ENCODE assay signal across 8 cellular contexts in genomic region chr15:90838066-90838465, GRCh38. TPM values are rescaled to one million over a fixed set of nuclear protein-coding genes. Genes with fewer than 3 reads are reported as not detected.
DNase-seq lines count a peak whose midpoint lies in the region; ATAC-seq and TF ChIP-seq lines count a peak whose summit lies in the region.

No MANE protein-coding gene starts in this region.

- peaks cover 94% of the 10 kb centered on the region for H3K4me1 Mint-ChIP-seq in activated T-cell treated with anti-CD3 and anti-CD28 coated beads, Interleukin-2, amount 50 U/mL, for 72 hours (ENCODE audit: low read depth)
- peaks cover 17 to 59% (median 36%) of the 10 kb centered on the region in 4 donors for H3K4me1 Mint-ChIP-seq in naive thymus-derived CD8-positive, alpha-beta T cell
- H3K4me1 Mint-ChIP-seq in stimulated activated naive B cell treated with anti-CD40 and anti-IgM and Interleukin-4, amounts not matched to agents 10 μg/mL and 1 μg/mL and 100 μg/mL, for 72 hours, result peaks cover 30 to 46% of the 10 kb centered on the region in 2 donors

- intact Hi-C loops in OCI-LY7 (cut with micrococcal nuclease; ENCODE audit: unreplicated experiment), result no loop called here

- no peaks in the 10 kb centered on the region for H3K9me2 ChIP-seq in OCI-LY7 (ENCODE audit: insufficient read depth, low read length)

- POLR2A ChIA-PET in OCI-LY7 (lab: Charles Lee), result interaction anchor here (0.8 to 1.8 kb wide), 4 partner anchors 47 to 133 kb away, joined by 3 to 7 read pairs (median 6); partner anchors contain the start of gene HDDC3
- POLR2A ChIA-PET in naive thymus-derived CD8-positive, alpha-beta T cell (lab: Charles Lee), result interaction anchor here (0.7 to 4.0 kb wide), 12 partner anchors 8 to 121 kb away, joined by 3 to 27 read pairs (median 4); partner anchors contain the start of genes BLM, HDDC3 and MAN2A2

- CTCF ChIA-PET in OCI-LY7 (lab: Charles Lee; ENCODE audit: unreplicated experiment), result no interaction called here

- peaks cover 14 to 26% of the 10 kb centered on the region in 2 donors for H3K36me3 Mint-ChIP-seq in activated T-cell treated with anti-CD3 and anti-CD28 coated beads, Interleukin-2, amount 50 U/mL, for 72 hours (ENCODE audit: insufficient read depth in 2 of 2)
- no peaks in the 10 kb centered on the region for H3K36me3 Mint-ChIP-seq in naive thymus-derived CD8-positive, alpha-beta T cell
- H3K36me3 Mint-ChIP-seq in stimulated activated naive B cell treated with anti-CD40 and anti-IgM and Interleukin-4, amounts not matched to agents 10 μg/mL and 1 μg/mL and 100 μg/mL, for 72 hours, result no peaks in the 10 kb centered on the region

- H3K36me3 ChIP-seq in OCI-LY7 (ENCODE audit: insufficient read depth, low read length), result no peaks in the 10 kb centered on the region

- no peaks in the 10 kb centered on the region for H3K79me2 ChIP-seq in OCI-LY7 (ENCODE audit: insufficient read depth, low read depth, low read length)

- no peaks in the 10 kb centered on the region for H3K27me3 Mint-ChIP-seq in activated T-cell treated with anti-CD3 and anti-CD28 coated beads, Interleukin-2, amount 50 U/mL, for 72 hours (ENCODE audit: low read depth)
- H3K27me3 Mint-ChIP-seq in naive thymus-derived CD8-positive, alpha-beta T cell, result no peaks in the 10 kb centered on the region
- H3K27me3 Mint-ChIP-seq in stimulated activated naive B cell treated with anti-CD40 and anti-IgM and Interleukin-4, amounts not matched to agents 10 μg/mL and 1 μg/mL and 100 μg/mL, for 72 hours, result no peaks in the 10 kb centered on the region

- H3K4me3 Mint-ChIP-seq in activated T-cell treated with anti-CD3 and anti-CD28 coated beads, Interleukin-2, amount 50 U/mL, for 72 hours, result peak overlapping the region; percentile 80 to 81
- H3K4me3 Mint-ChIP-seq in naive thymus-derived CD8-positive, alpha-beta T cell, result peak overlapping the region; percentile 51 to 86 (median 73)
- H3K4me3 Mint-ChIP-seq in stimulated activated naive B cell treated with anti-CD40 and anti-IgM and Interleukin-4, amounts not matched to agents 10 μg/mL and 1 μg/mL and 100 μg/mL, for 72 hours, result peak overlapping the region; percentile 46 to 57

- TF ChIP-seq CTCF in OCI-LY7 (conservative IDR thresholded peaks at IDR 0.05; ENCODE audit: low read length), result no peak

- peak; percentile 88 for ATAC-seq in activated T-cell treated with anti-CD3 and anti-CD28 coated beads, Interleukin-2, amount 50 U/mL, for 72 hours (replicated peaks in 1 of 2)
- peak; percentile 93 to 98 for ATAC-seq in naive thymus-derived CD8-positive, alpha-beta T cell
- ATAC-seq in stimulated activated naive B cell treated with anti-CD40 and anti-IgM and Interleukin-4, amounts not matched to agents 10 μg/mL and 1 μg/mL and 100 μg/mL, for 72 hours (replicated peaks), result peak; percentile 80 to 88
- no peak for ATAC-seq in GM21825 (IDR thresholded peaks at IDR 0.05; ENCODE audit: unreplicated experiment)

- BruUV-seq in OCI-LY7 (replicated peaks; lab: Mats Ljungman, UMichigan), result no TSS peak

- no peaks in the 10 kb centered on the region for H3K9me3 Mint-ChIP-seq in activated T-cell treated with anti-CD3 and anti-CD28 coated beads, Interleukin-2, amount 50 U/mL, for 72 hours
- no peaks in the 10 kb centered on the region for H3K9me3 Mint-ChIP-seq in naive thymus-derived CD8-positive, alpha-beta T cell
- H3K9me3 Mint-ChIP-seq in stimulated activated naive B cell treated with anti-CD40 and anti-IgM and Interleukin-4, amounts not matched to agents 10 μg/mL and 1 μg/mL and 100 μg/mL, for 72 hours, result no peaks in the 10 kb centered on the region

- H4K20me1 ChIP-seq in OCI-LY7 (ENCODE audit: insufficient read depth, low read length), result no peaks in the 10 kb centered on the region

- peak overlapping the region; percentile 92 for H3K27ac Mint-ChIP-seq in activated T-cell treated with anti-CD3 and anti-CD28 coated beads, Interleukin-2, amount 50 U/mL, for 72 hours
- peak overlapping the region; percentile 80 to 98 (median 96) for H3K27ac Mint-ChIP-seq in naive thymus-derived CD8-positive, alpha-beta T cell
- peak overlapping the region; percentile 73 for H3K27ac Mint-ChIP-seq in stimulated activated naive B cell treated with anti-CD40 and anti-IgM and Interleukin-4, amounts not matched to agents 10 μg/mL and 1 μg/mL and 100 μg/mL, for 72 hours

- DNase-seq in OCI-LY7 (ENCODE audit: low spot score) (no peak), A172 (ENCODE audit: low spot score) (no peak), mesenteric fat pad (ENCODE audit: low spot score) (no peak), LoVo (ENCODE audit: low spot score) (no peak)
- peak; percentile 95 to 97 for DNase-seq in activated T-cell treated with anti-CD3 and anti-CD28 coated beads, Interleukin-2, amount 50 U/mL, for 72 hours
- DNase-seq in naive thymus-derived CD8-positive, alpha-beta T cell, result peak; percentile 81 to 96 (median 94)
- peak; percentile 74 for DNase-seq in stimulated activated naive B cell treated with anti-CD40 and anti-IgM and Interleukin-4, amounts not matched to agents 10 μg/mL and 1 μg/mL and 100 μg/mL, for 72 hours

- no peak overlapping the region for H3K27ac ChIP-seq in OCI-LY7 (ENCODE audit: low read depth, low read length, poor library complexity, severe bottlenecking)

- no peaks in the 10 kb centered on the region for H3K9me3 ChIP-seq in OCI-LY7 (ENCODE audit: low read length)

- H2AFZ ChIP-seq in OCI-LY7 (ENCODE audit: low read length), result no peak overlapping the region

- peak overlapping the region; percentile 7; the same call in 1 of the 2 replicates for H3K4me2 ChIP-seq in OCI-LY7 (ENCODE audit: low read length)

- no peak overlapping the region for H3K4me3 ChIP-seq in OCI-LY7 (ENCODE audit: low read depth, low read length, poor library complexity, severe bottlenecking)

- H3K4me1 ChIP-seq in OCI-LY7 (ENCODE audit: insufficient read depth, low read length, poor library complexity, severe bottlenecking), result peaks cover 32% of the 10 kb centered on the region

RNA-seq across cellular contexts. Expression of gene FURIN, which starts 30.3 kb away (rescaled TPM):
- total RNA-seq in OCI-LY7 (2014; rRNA removed; shearing (Covaris generic)), result 2.1 and 4.9 TPM in 2 replicates
- total RNA-seq in OCI-LY7 (2022) (7.4 and 10.3 TPM in 2 replicates), mesenteric fat pad (99.8 TPM)
- 100 to 1,000 TPM; 604 to 721 TPM for total RNA-seq in activated T-cell treated with anti-CD3 and anti-CD28 coated beads, Interleukin-2, amount 50 U/mL, for 72 hours
- total RNA-seq in naive thymus-derived CD8-positive, alpha-beta T cell, result 10 to 100 TPM; 40.8 to 45.1 TPM
- polyA plus RNA-seq in naive thymus-derived CD8-positive, alpha-beta T cell, result 10 to 100 TPM in 1 of 3 donors, 1 to 10 TPM in 2; 2.7 to 10.5 (median 4.8) TPM
- total RNA-seq in A172 (2014; rRNA removed; shearing (Covaris generic)), result 56.1 and 60.0 TPM in 2 replicates

RNA-seq across cellular contexts. Expression of gene FES, which starts 46.2 kb away (rescaled TPM):
- total RNA-seq in OCI-LY7 (2014; rRNA removed; shearing (Covaris generic)), result 3.3 and 4.7 TPM in 2 replicates
- total RNA-seq in OCI-LY7 (2022), result 3.0 and 3.2 TPM in 2 replicates
- 10 to 100 TPM; 68.3 to 81.5 TPM for total RNA-seq in activated T-cell treated with anti-CD3 and anti-CD28 coated beads, Interleukin-2, amount 50 U/mL, for 72 hours
- 1 to 10 TPM; 2.8 to 3.5 TPM for total RNA-seq in naive thymus-derived CD8-positive, alpha-beta T cell
- under 1 TPM in 2 of 3 donors, not detected in 1; 0.08 to 0.24 TPM for polyA plus RNA-seq in naive thymus-derived CD8-positive, alpha-beta T cell
- 0.12 and 0.14 TPM in 2 replicates for total RNA-seq in A172 (2014; rRNA removed; shearing (Covaris generic))
- 68.4 TPM for total RNA-seq in mesenteric fat pad

Comparison
In these comparisons a context has a peak if more than half of its experiments do, and no peak if none do; other contexts are left out.
1. DNase-seq: peak in activated T-cell treated with anti-CD3 and anti-CD28 coated beads, Interleukin-2, amount 50 U/mL, for 72 hours (2 of 2), naive thymus-derived CD8-positive, alpha-beta T cell (10 of 10) and stimulated activated naive B cell treated with anti-CD40 and anti-IgM and Interleukin-4, amounts not matched to agents 10 μg/mL and 1 μg/mL and 100 μg/mL, for 72 hours (single experiment); none in OCI-LY7 (single experiment), A172 (single experiment), mesenteric fat pad (single experiment) and LoVo (single experiment).
2. RNA of gene FES, which starts 46.2 kb away (total RNA-seq): 68.3 to 81.5 TPM in activated T-cell treated with anti-CD3 and anti-CD28 coated beads, Interleukin-2, amount 50 U/mL, for 72 hours and 68.4 TPM in mesenteric fat pad (single experiment); 2.8 to 3.5 TPM in naive thymus-derived CD8-positive, alpha-beta T cell, 3.0 to 4.7 TPM in OCI-LY7 and 0.12 to 0.14 TPM in A172; every median in the first group is over 10 times any median in the second.
3. Peak in every context shown above with its lines, with median percentiles within 50 percentile points of each other: H3K27ac Mint-ChIP-seq and H3K4me3 Mint-ChIP-seq.